Comparison of ENCODE assay signal across 16 cellular contexts in the genomic region with DNA sequence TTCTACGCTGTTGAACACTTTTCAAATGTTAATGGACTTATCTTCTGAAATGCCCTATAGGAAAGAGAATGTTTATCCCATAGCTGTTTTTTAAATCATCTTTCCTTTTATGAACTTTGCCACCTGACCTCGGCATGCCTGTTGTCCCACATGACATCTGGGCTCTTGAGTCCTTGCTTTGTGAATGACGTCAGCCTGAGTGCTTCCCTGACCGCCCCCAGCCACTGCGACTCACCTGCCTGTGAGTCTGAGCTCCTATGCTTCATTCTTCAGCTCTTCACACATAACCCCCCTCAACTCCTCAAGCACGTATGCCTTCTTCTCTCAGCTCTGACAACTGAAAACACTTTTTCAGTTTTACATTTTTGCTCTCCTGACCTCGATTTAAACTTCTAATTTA.
"Had no signal": no experiment of that assay in that cellular context is flagged by ENCODE, and none has a peak within 500 bp of the region (broad histone marks: within the 10 kb centered on the region; RNA-seq: fewer than 3 reads in every experiment).

No MANE protein-coding gene starts in this region.

- H3K27ac Mint-ChIP-seq: naive thymus-derived CD8-positive, alpha-beta T cell had no signal

- H3K4me3 ChIP-seq: dorsolateral prefrontal cortex, heart left ventricle, mucosa of descending colon, right atrium auricular region, stomach, thoracic aorta, transverse colon had no signal

- H3K9me3 ChIP-seq: heart left ventricle, right atrium auricular region, stomach, thoracic aorta, transverse colon had no signal

- DNase-seq: cortex of kidney; dorsolateral prefrontal cortex; effector CD8-positive, alpha-beta T cell; foreskin melanocyte; heart left ventricle; hippocampal formation; mucosa of descending colon; naive thymus-derived CD8-positive, alpha-beta T cell; small intestine; stimulated activated CD4-positive, alpha-beta T cell treated with anti-CD3 and anti-CD28 coated beads, Interleukin-12 subunit alpha, Interleukin-12 subunit beta, amount 100 ng/mL, for 4 hours; stimulated activated naive CD4-positive, alpha-beta T cell; stomach; substantia nigra; transverse colon had no signal

- H3K4me3 Mint-ChIP-seq: naive thymus-derived CD8-positive, alpha-beta T cell had no signal

- H3K4me1 ChIP-seq: transverse colon had no signal

- H3K27me3 ChIP-seq: right atrium auricular region, stomach, transverse colon had no signal

- H3K9me3 Mint-ChIP-seq: naive thymus-derived CD8-positive, alpha-beta T cell had no signal

- H3K36me3 ChIP-seq: heart left ventricle, right atrium auricular region, stomach, thoracic aorta, transverse colon had no signal

- H3K27ac ChIP-seq: dorsolateral prefrontal cortex, heart left ventricle, right atrium auricular region, stomach, thoracic aorta, transverse colon had no signal

- H3K4me1 Mint-ChIP-seq: naive thymus-derived CD8-positive, alpha-beta T cell had no signal

- H3K36me3 Mint-ChIP-seq: naive thymus-derived CD8-positive, alpha-beta T cell had no signal

- ATAC-seq: heart left ventricle; mucosa of descending colon; naive thymus-derived CD8-positive, alpha-beta T cell had no signal
